In genomic region chr12:92543359-92543758, GRCh38 we compare ENCODE assay signal across 15 cellular contexts.
DNase-seq lines count a peak whose midpoint lies in the region; ATAC-seq and TF ChIP-seq lines count a peak whose summit lies in the region.
"Had no signal": no experiment of that assay in that cellular context is flagged by ENCODE, and none has a peak within 500 bp of the region (broad histone marks: within the 10 kb centered on the region; RNA-seq: fewer than 3 reads in every experiment).

No MANE protein-coding gene starts in this region.

- H2AFZ ChIP-seq in hepatocyte, result no peak overlapping the region

- peaks cover 45% of the 10 kb centered on the region for H3K4me1 ChIP-seq in hepatocyte (ENCODE audit: insufficient read depth)

- H3K4me2 ChIP-seq in hepatocyte, result peak overlapping the region; percentile 35
- H3K4me2 ChIP-seq: A549, GM23338 had no signal

- H3K36me3 ChIP-seq in hepatocyte (replicated peaks; ENCODE audit: insufficient read depth, low read depth), result no peaks in the 10 kb centered on the region
- H3K36me3 ChIP-seq: tibial nerve had no signal

- no peak overlapping the region for H3K4me3 Mint-ChIP-seq in stimulated activated naive B cell treated with anti-CD40 and anti-IgM and Interleukin-4, amounts not matched to agents 10 μg/mL and 1 μg/mL and 100 μg/mL, for 72 hours
- H3K4me3 Mint-ChIP-seq: GM23338; T-helper 1 cell treated with Interleukin-12 subunit alpha and Interleukin-12 subunit beta and Interleukin-4 antibody, amounts not matched to agents 30 μg/mL and 1 μg/mL, for 36 hours had no signal

- no peaks in the 10 kb centered on the region for H3K79me2 ChIP-seq in hepatocyte

- peak overlapping the region; percentile 28 for H3K27ac Mint-ChIP-seq in stimulated activated naive B cell treated with anti-CD40 and anti-IgM and Interleukin-4, amounts not matched to agents 10 μg/mL and 1 μg/mL and 100 μg/mL, for 72 hours
- H3K27ac Mint-ChIP-seq: GM23338; T-helper 1 cell treated with Interleukin-12 subunit alpha and Interleukin-12 subunit beta and Interleukin-4 antibody, amounts not matched to agents 30 μg/mL and 1 μg/mL, for 36 hours had no signal

- H3K27me3 Mint-ChIP-seq in stimulated activated naive B cell treated with anti-CD40 and anti-IgM and Interleukin-4, amounts not matched to agents 10 μg/mL and 1 μg/mL and 100 μg/mL, for 72 hours, result no peaks in the 10 kb centered on the region

- no peak for TF ChIP-seq CTCF in hepatocyte (IDR thresholded peaks at IDR 0.05; ENCODE audit: poor library complexity)

- WGBS in hepatocyte (ENCODE audit: low lambda C conversion rate, missing lambda C conversion rate), result 11% methylated on average over 1 of the region's 1 CpG

- no peak for ATAC-seq in stimulated activated naive B cell treated with anti-CD40 and anti-IgM and Interleukin-4, amounts not matched to agents 10 μg/mL and 1 μg/mL and 100 μg/mL, for 72 hours (replicated peaks)
- no peak for ATAC-seq in activated CD4-positive, CD25-positive, alpha-beta regulatory T cell treated with anti-CD3 and anti-CD28 coated beads, Interleukin-2, amount 50 U/mL, for 24 hours
- ATAC-seq: A549, GM23338 had no signal

- no peaks in the 10 kb centered on the region for H3K9me2 ChIP-seq in hepatocyte (replicated peaks; ENCODE audit: insufficient read depth)

- H3K9me3 ChIP-seq in hepatocyte (ENCODE audit: low read depth), result no peaks in the 10 kb centered on the region
- H3K9me3 ChIP-seq: A549, tibial nerve had no signal

- H3K27ac ChIP-seq in hepatocyte, result peak overlapping the region; percentile 87
- H3K27ac ChIP-seq: A549, tibial nerve had no signal

- no peaks in the 10 kb centered on the region for H3K9me3 Mint-ChIP-seq in stimulated activated naive B cell treated with anti-CD40 and anti-IgM and Interleukin-4, amounts not matched to agents 10 μg/mL and 1 μg/mL and 100 μg/mL, for 72 hours

- DNase-seq in NCI-H2029 (lab: John Stamatoyannopoulos, UW), result peak; percentile 24
- DNase-seq in NCI-H2029 treated with DMSO at 0.1 percent for 48 hours (lab: John Stamatoyannopoulos, UW), result no peak
- DNase-seq in NCI-H69 (lab: John Stamatoyannopoulos, UW), result peak; percentile 22
- peak; percentile 74 for DNase-seq in hepatocyte (ENCODE audit: low spot score)
- DNase-seq in stimulated activated naive B cell treated with anti-CD40 and anti-IgM and Interleukin-4, amounts not matched to agents 10 μg/mL and 1 μg/mL and 100 μg/mL, for 72 hours, result no peak
- DNase-seq in glomerular visceral epithelial cell (ENCODE audit: extremely low spot score), result no peak
- no peak for DNase-seq in NCI-H2196 (lab: John Stamatoyannopoulos, UW; ENCODE audit: unreplicated experiment)
- DNase-seq: activated T-cell treated with anti-CD3 and anti-CD28 coated beads for 4 hours, aorta, GF-D8 had no signal

- no peaks in the 10 kb centered on the region for H3K36me3 Mint-ChIP-seq in stimulated activated naive B cell treated with anti-CD40 and anti-IgM and Interleukin-4, amounts not matched to agents 10 μg/mL and 1 μg/mL and 100 μg/mL, for 72 hours

- no peaks in the 10 kb centered on the region for H4K20me1 ChIP-seq in hepatocyte (ENCODE audit: insufficient read depth, poor library complexity, severe bottlenecking)

- H3K4me1 Mint-ChIP-seq in stimulated activated naive B cell treated with anti-CD40 and anti-IgM and Interleukin-4, amounts not matched to agents 10 μg/mL and 1 μg/mL and 100 μg/mL, for 72 hours, result peaks cover 54 to 70% of the 10 kb centered on the region in 2 donors

- no peaks in the 10 kb centered on the region for H3K27me3 ChIP-seq in hepatocyte
- H3K27me3 ChIP-seq: tibial nerve had no signal

- no peak overlapping the region for H3K4me3 ChIP-seq in hepatocyte
- H3K4me3 ChIP-seq: A549, GM23338, tibial nerve had no signal

Comparison
In these comparisons a context has a peak if more than half of its experiments do, and no peak if none do; other contexts are left out.
1. DNase-seq: peak in NCI-H2029 (single experiment), NCI-H69 (single experiment) and hepatocyte (single experiment); none in NCI-H2029 treated with DMSO at 0.1 percent for 48 hours (single experiment), stimulated activated naive B cell treated with anti-CD40 and anti-IgM and Interleukin-4, amounts not matched to agents 10 μg/mL and 1 μg/mL and 100 μg/mL, for 72 hours (single experiment), glomerular visceral epithelial cell (single experiment) and NCI-H2196 (single experiment).